Comparison of ENCODE assay signal across 29 cellular contexts in the genomic region with DNA sequence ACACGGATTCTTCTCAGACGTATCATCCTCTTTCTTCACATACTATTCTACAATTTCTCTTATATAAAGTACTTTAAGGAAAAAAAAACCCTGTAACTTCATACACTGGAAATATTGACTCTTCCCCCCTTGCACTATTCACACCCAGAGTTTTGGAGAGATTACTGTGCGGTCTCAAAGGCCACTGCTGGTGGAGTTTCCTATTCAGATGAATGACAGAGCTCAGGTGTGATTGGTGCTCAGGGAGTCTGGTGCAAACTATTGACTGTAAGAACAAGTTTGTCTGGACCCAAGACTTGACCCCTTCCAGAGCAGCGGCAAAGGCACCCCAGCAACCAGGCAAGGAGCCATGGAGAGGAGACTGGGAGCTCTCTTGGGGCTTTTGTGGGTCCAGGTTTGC.
A peak's percentile ranks its signal among the peaks of the same experiment; 100 is the strongest.
DNase-seq lines count a peak whose midpoint lies in the region; ATAC-seq and TF ChIP-seq lines count a peak whose summit lies in the region.
"Had no signal": no experiment of that assay in that cellular context is flagged by ENCODE, and none has a peak within 500 bp of the region (broad histone marks: within the 10 kb centered on the region; RNA-seq: fewer than 3 reads in every experiment).

No MANE protein-coding gene starts in this region.

- peaks cover 4% of the 10 kb centered on the region for H3K4me1 ChIP-seq in CD4-positive, CD25-positive, alpha-beta regulatory T cell (ENCODE audit: control insufficient read depth, insufficient read depth, low read length, poor library complexity, severe bottlenecking)
- no peaks in the 10 kb centered on the region for H3K4me1 ChIP-seq in gastrocnemius medialis
- H3K4me1 ChIP-seq: esophagus muscularis mucosa, heart left ventricle had no signal

- no peaks in the 10 kb centered on the region for H3K36me3 ChIP-seq in CD4-positive, CD25-positive, alpha-beta regulatory T cell (ENCODE audit: control insufficient read depth, insufficient read depth, low read length)
- H3K36me3 ChIP-seq in gastrocnemius medialis = no peaks in the 10 kb centered on the region
- H3K36me3 ChIP-seq: esophagus muscularis mucosa, heart left ventricle, thoracic aorta had no signal

- DNase-seq in activated CD4-positive, alpha-beta T cell treated with anti-CD3 and anti-CD28 coated beads for 36 hours = no peak
- no peak for DNase-seq in activated CD4-positive, alpha-beta T cell treated with anti-CD3 and anti-CD28 coated beads for 48 hours
- DNase-seq in CD4-positive, CD25-positive, alpha-beta regulatory T cell = no peak
- DNase-seq in activated CD8-positive, alpha-beta T cell treated with anti-CD3 and anti-CD28 coated beads for 36 hours = peak; percentile 38
- no peak for DNase-seq in effector memory CD8-positive, alpha-beta T cell
- DNase-seq in gastrocnemius medialis (no peak), endothelial cell (ENCODE audit: low spot score) (no peak)
- DNase-seq in effector CD8-positive, alpha-beta T cell (lab: John Stamatoyannopoulos, UW) = no peak
- DNase-seq: activated CD4-positive, alpha-beta T cell treated with anti-CD3 and anti-CD28 coated beads, Interleukin-2, amount 50 U/mL, for 4 hours; central memory CD4-positive, alpha-beta T cell; DMS 273 treated with DMSO at 0.1 percent for 48 hours; EL; endodermal cell; foreskin fibroblast; kidney; NCI-H1092; NCI-H1694; NCI-H446; NCI-H748 treated with DMSO at 0.1 percent for 48 hours; right cardiac atrium; SHP77; stimulated activated naive CD4-positive, alpha-beta T cell treated with Interleukin-2 at 50 U/mL for 16 hours; T1000 had no signal

- TF ChIP-seq POLR2A in gastrocnemius medialis (IDR thresholded peaks at IDR 0.05) = no peak

- H3K9me3 ChIP-seq in CD4-positive, CD25-positive, alpha-beta regulatory T cell (ENCODE audit: control insufficient read depth in 2 of 2, low read length in 2 of 2) = no peaks in the 10 kb centered on the region
- no peaks in the 10 kb centered on the region for H3K9me3 ChIP-seq in gastrocnemius medialis
- H3K9me3 ChIP-seq: esophagus muscularis mucosa, heart left ventricle, thoracic aorta had no signal

- H3K4me3 ChIP-seq in CD4-positive, CD25-positive, alpha-beta regulatory T cell (ENCODE audit: low read depth, low read length) = peak overlapping the region; percentile 51
- H3K4me3 ChIP-seq in gastrocnemius medialis = no peak overlapping the region
- H3K4me3 ChIP-seq: esophagus muscularis mucosa, heart left ventricle, smooth muscle cell, thoracic aorta had no signal

- no peaks in the 10 kb centered on the region for H3K9me3 Mint-ChIP-seq in activated CD4-positive, alpha-beta T cell treated with anti-CD3 and anti-CD28 coated beads for 36 hours (ENCODE audit: low read depth)
- H3K9me3 Mint-ChIP-seq in CD4-positive, CD25-positive, alpha-beta regulatory T cell = no peaks in the 10 kb centered on the region
- no peaks in the 10 kb centered on the region for H3K9me3 Mint-ChIP-seq in activated CD8-positive, alpha-beta T cell treated with anti-CD3 and anti-CD28 coated beads for 36 hours
- no peaks in the 10 kb centered on the region for H3K9me3 Mint-ChIP-seq in effector memory CD8-positive, alpha-beta T cell
- no peaks in the 10 kb centered on the region for H3K9me3 Mint-ChIP-seq in endothelial cell (ENCODE audit: unreplicated experiment)
- H3K9me3 Mint-ChIP-seq: endodermal cell had no signal

- intact Hi-C loops in activated CD4-positive, alpha-beta T cell treated with anti-CD3 and anti-CD28 coated beads for 36 hours (cut with DNase I, micrococcal nuclease) = no loop called here
- intact Hi-C loops in activated CD8-positive, alpha-beta T cell treated with anti-CD3 and anti-CD28 coated beads for 36 hours (cut with micrococcal nuclease) = no loop called here
- intact Hi-C loops in gastrocnemius medialis (cut with DNase I; ENCODE audit: low total_unique reads) = no loop called here

- H3K36me3 Mint-ChIP-seq in activated CD4-positive, alpha-beta T cell treated with anti-CD3 and anti-CD28 coated beads for 36 hours (ENCODE audit: low read depth) = peaks cover 8% of the 10 kb centered on the region
- H3K36me3 Mint-ChIP-seq in CD4-positive, CD25-positive, alpha-beta regulatory T cell = no peaks in the 10 kb centered on the region
- H3K36me3 Mint-ChIP-seq in activated CD8-positive, alpha-beta T cell treated with anti-CD3 and anti-CD28 coated beads for 36 hours (ENCODE audit: low read depth) = peaks cover 23% of the 10 kb centered on the region
- H3K36me3 Mint-ChIP-seq in effector memory CD8-positive, alpha-beta T cell (ENCODE audit: insufficient read depth) = no peaks in the 10 kb centered on the region
- H3K36me3 Mint-ChIP-seq in endothelial cell (ENCODE audit: low read depth, unreplicated experiment) = no peaks in the 10 kb centered on the region

- peaks cover 5% of the 10 kb centered on the region for H3K27me3 ChIP-seq in CD4-positive, CD25-positive, alpha-beta regulatory T cell (ENCODE audit: control insufficient read depth, insufficient read depth, low read length)
- no peaks in the 10 kb centered on the region for H3K27me3 ChIP-seq in gastrocnemius medialis

- no peak for TF ChIP-seq CTCF in activated CD8-positive, alpha-beta T cell treated with anti-CD3 and anti-CD28 coated beads for 36 hours (IDR thresholded peaks at IDR 0.05)
- TF ChIP-seq CTCF in gastrocnemius medialis (IDR thresholded peaks at IDR 0.05 in 4 of 5, conservative IDR thresholded peaks at IDR 0.05 in 1 of 5) = no peak
- TF ChIP-seq CTCF in endothelial cell (IDR thresholded peaks at IDR 0.05; ENCODE audit: unreplicated experiment) = no peak

- POLR2A ChIA-PET in activated CD4-positive, alpha-beta T cell treated with anti-CD3 and anti-CD28 coated beads for 36 hours (lab: Charles Lee) = interaction anchor here (1.0 kb wide), 1 partner anchor 646 kb away, joined by 5 read pairs; no protein-coding TSS in a partner anchor
- POLR2A ChIA-PET in activated CD8-positive, alpha-beta T cell treated with anti-CD3 and anti-CD28 coated beads for 36 hours (lab: Charles Lee) = interaction anchor here (1.4 to 3.2 kb wide), 7 partner anchors 9 to 709 kb away, joined by 5 to 25 read pairs (median 8); no protein-coding TSS in a partner anchor

- in situ Hi-C loops in gastrocnemius medialis (cut with MboI; ENCODE audit: low sequenced_read_pairs in 4 of 4) = no loop called here

- peak overlapping the region; percentile 58 for H3K4me3 Mint-ChIP-seq in activated CD4-positive, alpha-beta T cell treated with anti-CD3 and anti-CD28 coated beads for 36 hours
- H3K4me3 Mint-ChIP-seq in CD4-positive, CD25-positive, alpha-beta regulatory T cell = peak overlapping the region; percentile 69 to 86 (median 80)
- H3K4me3 Mint-ChIP-seq in activated CD8-positive, alpha-beta T cell treated with anti-CD3 and anti-CD28 coated beads for 36 hours = peak overlapping the region; percentile 62
- peak overlapping the region; percentile 37 to 54 for H3K4me3 Mint-ChIP-seq in effector memory CD8-positive, alpha-beta T cell
- H3K4me3 Mint-ChIP-seq in endothelial cell (ENCODE audit: unreplicated experiment) = no peak overlapping the region
- H3K4me3 Mint-ChIP-seq: endodermal cell had no signal

- CTCF ChIA-PET in activated CD4-positive, alpha-beta T cell treated with anti-CD3 and anti-CD28 coated beads for 36 hours (lab: Charles Lee) = interaction anchor here (0.7 to 8.5 kb wide), 14 partner anchors 8 to 974 kb away, joined by 3 to 77 read pairs (median 4); no protein-coding TSS in a partner anchor
- CTCF ChIA-PET in activated CD8-positive, alpha-beta T cell treated with anti-CD3 and anti-CD28 coated beads for 36 hours (lab: Charles Lee) = interaction anchor here (0.9 to 7.8 kb wide), 19 partner anchors 8 to 709 kb away, joined by 3 to 57 read pairs (median 4); no protein-coding TSS in a partner anchor

- peak overlapping the region; percentile 72 for H3K27ac Mint-ChIP-seq in activated CD4-positive, alpha-beta T cell treated with anti-CD3 and anti-CD28 coated beads for 36 hours
- peak overlapping the region in 1 of 3 donors; percentile 60 for H3K27ac Mint-ChIP-seq in CD4-positive, CD25-positive, alpha-beta regulatory T cell
- H3K27ac Mint-ChIP-seq in activated CD8-positive, alpha-beta T cell treated with anti-CD3 and anti-CD28 coated beads for 36 hours = peak overlapping the region; percentile 68
- no peak overlapping the region for H3K27ac Mint-ChIP-seq in effector memory CD8-positive, alpha-beta T cell
- no peak overlapping the region for H3K27ac Mint-ChIP-seq in endothelial cell (ENCODE audit: unreplicated experiment)
- H3K27ac Mint-ChIP-seq: endodermal cell had no signal

- H3K4me1 Mint-ChIP-seq in activated CD4-positive, alpha-beta T cell treated with anti-CD3 and anti-CD28 coated beads for 36 hours = peaks cover 11% of the 10 kb centered on the region
- peaks cover 0 to 6% (median under 1%) of the 10 kb centered on the region in 4 donors for H3K4me1 Mint-ChIP-seq in CD4-positive, CD25-positive, alpha-beta regulatory T cell
- H3K4me1 Mint-ChIP-seq in activated CD8-positive, alpha-beta T cell treated with anti-CD3 and anti-CD28 coated beads for 36 hours (ENCODE audit: low read depth) = peaks cover 4% of the 10 kb centered on the region
- H3K4me1 Mint-ChIP-seq in effector memory CD8-positive, alpha-beta T cell (ENCODE audit: low read depth in 2 of 2) = peaks cover 4 to 8% of the 10 kb centered on the region in 2 donors
- H3K4me1 Mint-ChIP-seq in endothelial cell (ENCODE audit: unreplicated experiment) = no peaks in the 10 kb centered on the region

- peak; percentile 60 for ATAC-seq in activated CD4-positive, alpha-beta T cell treated with anti-CD3 and anti-CD28 coated beads for 36 hours
- no peak for ATAC-seq in CD4-positive, CD25-positive, alpha-beta regulatory T cell (ENCODE audit: low read depth in 2 of 2)
- peak; percentile 67 for ATAC-seq in activated CD8-positive, alpha-beta T cell treated with anti-CD3 and anti-CD28 coated beads for 36 hours
- ATAC-seq in effector memory CD8-positive, alpha-beta T cell (replicated peaks) = no peak
- no peak for ATAC-seq in gastrocnemius medialis
- ATAC-seq: heart left ventricle, Panc1, right cardiac atrium had no signal

- no peak overlapping the region for H3K27ac ChIP-seq in CD4-positive, CD25-positive, alpha-beta regulatory T cell (ENCODE audit: insufficient read depth, low read length, poor library complexity, severe bottlenecking)
- H3K27ac ChIP-seq in gastrocnemius medialis = no peak overlapping the region
- H3K27ac ChIP-seq: esophagus muscularis mucosa, heart left ventricle, thoracic aorta, VCaP had no signal

- H3K27me3 Mint-ChIP-seq in activated CD4-positive, alpha-beta T cell treated with anti-CD3 and anti-CD28 coated beads for 36 hours = peaks cover 2% of the 10 kb centered on the region
- peaks cover 33% of the 10 kb centered on the region for H3K27me3 Mint-ChIP-seq in CD4-positive, CD25-positive, alpha-beta regulatory T cell
- H3K27me3 Mint-ChIP-seq in activated CD8-positive, alpha-beta T cell treated with anti-CD3 and anti-CD28 coated beads for 36 hours = peaks cover 5% of the 10 kb centered on the region
- H3K27me3 Mint-ChIP-seq in effector memory CD8-positive, alpha-beta T cell = peaks cover 5 to 19% of the 10 kb centered on the region in 2 donors
- H3K27me3 Mint-ChIP-seq in endothelial cell (ENCODE audit: unreplicated experiment) = no peaks in the 10 kb centered on the region

Comparison
In these comparisons a context has a peak if more than half of its experiments do, and no peak if none do; other contexts are left out.
1. ATAC-seq: peak in activated CD4-positive, alpha-beta T cell treated with anti-CD3 and anti-CD28 coated beads for 36 hours (single experiment) and activated CD8-positive, alpha-beta T cell treated with anti-CD3 and anti-CD28 coated beads for 36 hours (single experiment); none in CD4-positive, CD25-positive, alpha-beta regulatory T cell (0 of 2), effector memory CD8-positive, alpha-beta T cell (single experiment) and gastrocnemius medialis (0 of 2).
2. H3K27ac Mint-ChIP-seq: peak in activated CD4-positive, alpha-beta T cell treated with anti-CD3 and anti-CD28 coated beads for 36 hours (single experiment) and activated CD8-positive, alpha-beta T cell treated with anti-CD3 and anti-CD28 coated beads for 36 hours (single experiment); none in effector memory CD8-positive, alpha-beta T cell (0 of 2) and endothelial cell (single experiment).